ENCODE assay signal across 2 cellular contexts in genomic region chr9:122212473-122213004, GRCh38.
TF ChIP-seq lines count a peak whose summit lies in the region.

No MANE protein-coding gene starts in this region.

TF ChIP-seq in IMR-90, 13 proteins besides CTCF, POLR2A, EP300 and RAD21:
- TF ChIP-seq SMC3 (IDR thresholded peaks at IDR 0.05; ENCODE audit: low read depth, low read length) (no peak), CEBPB (IDR thresholded peaks at IDR 0.05; ENCODE audit: low read depth, low read length) (no peak), MAZ (IDR thresholded peaks at IDR 0.05; ENCODE audit: borderline replicate concordance, low read depth, low read length) (no peak), ELK1 (IDR thresholded peaks at IDR 0.05; ENCODE audit: borderline replicate concordance, low read depth, low read length) (no peak), NFE2L2 (IDR thresholded peaks at IDR 0.05; ENCODE audit: low read depth, low read length) (no peak), RCOR1 (IDR thresholded peaks at IDR 0.05; ENCODE audit: insufficient replicate concordance, low read length) (no peak), BHLHE40 (IDR thresholded peaks at IDR 0.05; ENCODE audit: low read depth, low read length) (no peak), MAFK (IDR thresholded peaks at IDR 0.05; ENCODE audit: low read depth, low read length) (no peak), MXI1 (IDR thresholded peaks at IDR 0.05; ENCODE audit: borderline replicate concordance, low read depth, low read length) (no peak), FOS (IDR thresholded peaks at IDR 0.05; ENCODE audit: low read depth, low read length) (no peak)
- TF ChIP-seq, protein P1, sequence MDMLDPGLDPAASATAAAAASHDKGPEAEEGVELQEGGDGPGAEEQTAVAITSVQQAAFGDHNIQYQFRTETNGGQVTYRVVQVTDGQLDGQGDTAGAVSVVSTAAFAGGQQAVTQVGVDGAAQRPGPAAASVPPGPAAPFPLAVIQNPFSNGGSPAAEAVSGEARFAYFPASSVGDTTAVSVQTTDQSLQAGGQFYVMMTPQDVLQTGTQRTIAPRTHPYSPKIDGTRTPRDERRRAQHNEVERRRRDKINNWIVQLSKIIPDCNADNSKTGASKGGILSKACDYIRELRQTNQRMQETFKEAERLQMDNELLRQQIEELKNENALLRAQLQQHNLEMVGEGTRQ (IDR thresholded peaks at IDR 0.05; ENCODE audit: low read depth, low read length), result no peak

TF ChIP-seq in K562, 482 proteins besides CTCF, POLR2A, EP300 and RAD21:
- TF ChIP-seq, protein P2, sequence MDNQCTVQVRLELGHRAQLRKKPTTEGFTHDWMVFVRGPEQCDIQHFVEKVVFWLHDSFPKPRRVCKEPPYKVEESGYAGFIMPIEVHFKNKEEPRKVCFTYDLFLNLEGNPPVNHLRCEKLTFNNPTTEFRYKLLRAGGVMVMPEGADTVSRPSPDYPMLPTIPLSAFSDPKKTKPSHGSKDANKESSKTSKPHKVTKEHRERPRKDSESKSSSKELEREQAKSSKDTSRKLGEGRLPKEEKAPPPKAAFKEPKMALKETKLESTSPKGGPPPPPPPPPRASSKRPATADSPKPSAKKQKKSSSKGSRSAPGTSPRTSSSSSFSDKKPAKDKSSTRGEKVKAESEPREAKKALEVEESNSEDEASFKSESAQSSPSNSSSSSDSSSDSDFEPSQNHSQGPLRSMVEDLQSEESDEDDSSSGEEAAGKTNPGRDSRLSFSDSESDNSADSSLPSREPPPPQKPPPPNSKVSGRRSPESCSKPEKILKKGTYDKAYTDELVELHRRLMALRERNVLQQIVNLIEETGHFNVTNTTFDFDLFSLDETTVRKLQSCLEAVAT (IDR thresholded peaks at IDR 0.05), result no peak
- TF ChIP-seq STAT6 (CRISPR knock-in tag; IDR thresholded peaks at IDR 0.05) (no peak), CXXC5 (CRISPR knock-in tag; IDR thresholded peaks at IDR 0.05) (no peak), L3MBTL2 (IDR thresholded peaks at IDR 0.05) (no peak), NBN (IDR thresholded peaks at IDR 0.05; ENCODE audit: low read depth) (no peak), ZBTB8A (IDR thresholded peaks at IDR 0.05; ENCODE audit: partially characterized antibody) (no peak), ZNF696 (CRISPR knock-in tag; conservative IDR thresholded peaks at IDR 0.05) (no peak), BCL6 (CRISPR knock-in tag; IDR thresholded peaks at IDR 0.05) (no peak), GATA2 (CRISPR knock-in tag; IDR thresholded peaks at IDR 0.05) (peak; percentile 54; the same call in 1 of the 2 replicates), PTBP1 (IDR thresholded peaks at IDR 0.05; ENCODE audit: low read depth, low read length) (no peak), PHF21A (IDR thresholded peaks at IDR 0.05; ENCODE audit: borderline replicate concordance, low read depth) (no peak), ZNF766 (CRISPR knock-in tag; conservative IDR thresholded peaks at IDR 0.05) (no peak), CTBP1 (IDR thresholded peaks at IDR 0.05; ENCODE audit: borderline replicate concordance) (0 out of 2 replicates have a peak, but pooled peaks have one; percentile 25), ZNF134 (CRISPR knock-in tag; conservative IDR thresholded peaks at IDR 0.05) (no peak), ZNF431 (CRISPR knock-in tag; IDR thresholded peaks at IDR 0.05) (no peak), MEF2A (IDR thresholded peaks at IDR 0.05; ENCODE audit: control insufficient read depth, low read depth, low read length) (no peak), TEAD4 (IDR thresholded peaks at IDR 0.05; ENCODE audit: low read length) (no peak), TEAD4 (CRISPR knock-in tag; IDR thresholded peaks at IDR 0.05; ENCODE audit: borderline replicate concordance) (no peak), ZNF79 (CRISPR knock-in tag; IDR thresholded peaks at IDR 0.05; ENCODE audit: low read depth) (no peak), ZNF263 (CRISPR knock-in tag; IDR thresholded peaks at IDR 0.05; ENCODE audit: borderline replicate concordance) (peak; percentile 72; the same call in 1 of the 2 replicates), XRCC5 (IDR thresholded peaks at IDR 0.05; ENCODE audit: low read depth, low read length) (no peak), HOXB6 (CRISPR knock-in tag; IDR thresholded peaks at IDR 0.05; ENCODE audit: borderline replicate concordance) (no peak), ZNF707 (CRISPR knock-in tag; conservative IDR thresholded peaks at IDR 0.05) (no peak), ELK1 (CRISPR knock-in tag; IDR thresholded peaks at IDR 0.05) (no peak), KLF6 (CRISPR knock-in tag; IDR thresholded peaks at IDR 0.05; ENCODE audit: borderline replicate concordance) (no peak), KDM1A (IDR thresholded peaks at IDR 0.05) (peak; percentile 35 to 44; a peak in 3 of 4 replicates), ZNF311 (CRISPR knock-in tag; IDR thresholded peaks at IDR 0.05) (no peak), KLF10 (CRISPR knock-in tag; IDR thresholded peaks at IDR 0.05) (no peak), MNT (conservative IDR thresholded peaks at IDR 0.05) (no peak), MAFF (IDR thresholded peaks at IDR 0.05; ENCODE audit: low read length) (no peak), GMEB1 (CRISPR knock-in tag; IDR thresholded peaks at IDR 0.05) (no peak)
- TF ChIP-seq, protein P3, sequence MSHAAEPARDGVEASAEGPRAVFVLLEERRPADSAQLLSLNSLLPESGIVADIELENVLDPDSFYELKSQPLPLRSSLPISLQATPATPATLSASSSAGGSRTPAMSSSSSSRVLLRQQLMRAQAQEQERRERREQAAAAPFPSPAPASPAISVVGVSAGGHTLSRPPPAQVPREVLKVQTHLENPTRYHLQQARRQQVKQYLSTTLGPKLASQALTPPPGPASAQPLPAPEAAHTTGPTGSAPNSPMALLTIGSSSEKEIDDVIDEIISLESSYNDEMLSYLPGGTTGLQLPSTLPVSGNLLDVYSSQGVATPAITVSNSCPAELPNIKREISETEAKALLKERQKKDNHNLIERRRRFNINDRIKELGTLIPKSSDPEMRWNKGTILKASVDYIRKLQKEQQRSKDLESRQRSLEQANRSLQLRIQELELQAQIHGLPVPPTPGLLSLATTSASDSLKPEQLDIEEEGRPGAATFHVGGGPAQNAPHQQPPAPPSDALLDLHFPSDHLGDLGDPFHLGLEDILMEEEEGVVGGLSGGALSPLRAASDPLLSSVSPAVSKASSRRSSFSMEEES (CRISPR knock-in tag; IDR thresholded peaks at IDR 0.05), result no peak
- TF ChIP-seq, protein P4, sequence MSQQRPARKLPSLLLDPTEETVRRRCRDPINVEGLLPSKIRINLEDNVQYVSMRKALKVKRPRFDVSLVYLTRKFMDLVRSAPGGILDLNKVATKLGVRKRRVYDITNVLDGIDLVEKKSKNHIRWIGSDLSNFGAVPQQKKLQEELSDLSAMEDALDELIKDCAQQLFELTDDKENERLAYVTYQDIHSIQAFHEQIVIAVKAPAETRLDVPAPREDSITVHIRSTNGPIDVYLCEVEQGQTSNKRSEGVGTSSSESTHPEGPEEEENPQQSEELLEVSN (IDR thresholded peaks at IDR 0.05; ENCODE audit: borderline replicate concordance in 1 of 2, extremely low read depth in 1 of 2, insufficient read depth in 1 of 2, insufficient read length in 1 of 2, low read depth in 1 of 2, low read length in 1 of 2, poor library complexity in 1 of 2, severe bottlenecking in 1 of 2), result peak in 1 of 2 experiments; percentile 28
TF ChIP-seq in K562: peak in this region for 5.
